In genomic region chr2:227456772-227457171, GRCh38 we compare ENCODE assay signal across 21 cellular contexts. TPM values are rescaled to one million over a fixed set of nuclear protein-coding genes. Genes with fewer than 3 reads are reported as not detected.
DNase-seq lines count a peak whose midpoint lies in the region; ATAC-seq, FAIRE-seq and TF ChIP-seq lines count a peak whose summit lies in the region.
"Had no signal": no experiment of that assay in that cellular context is flagged by ENCODE, and none has a peak within 500 bp of the region (broad histone marks: within the 10 kb centered on the region; RNA-seq: fewer than 3 reads in every experiment).

No MANE protein-coding gene starts in this region.

- no peaks in the 10 kb centered on the region for H3K9me3 ChIP-seq in hepatocyte (ENCODE audit: low read depth)
- H3K9me3 ChIP-seq: gastrocnemius medialis, thoracic aorta had no signal

- H3K36me3 Mint-ChIP-seq in activated naive CD8-positive, alpha-beta T cell treated with anti-CD3 and anti-CD28 coated beads for 36 hours: peaks cover 8% of the 10 kb centered on the region
- no peaks in the 10 kb centered on the region for H3K36me3 Mint-ChIP-seq in stimulated activated memory B cell treated with anti-CD40 and anti-IgM and Interleukin-4, amounts not matched to agents 10 μg/mL and 1 μg/mL and 100 μg/mL, for 72 hours
- H3K36me3 Mint-ChIP-seq: CD14-positive monocyte had no signal

- no peak overlapping the region for H3K4me3 ChIP-seq in hepatocyte
- H3K4me3 ChIP-seq: gastrocnemius medialis, skin epidermis, thoracic aorta had no signal

- WGBS in hepatocyte (ENCODE audit: low lambda C conversion rate, missing lambda C conversion rate): 76% methylated on average over 4 of the region's 4 CpGs

- H3K4me3 Mint-ChIP-seq in activated naive CD8-positive, alpha-beta T cell treated with anti-CD3 and anti-CD28 coated beads for 36 hours: no peak overlapping the region
- no peak overlapping the region for H3K4me3 Mint-ChIP-seq in stimulated activated memory B cell treated with anti-CD40 and anti-IgM and Interleukin-4, amounts not matched to agents 10 μg/mL and 1 μg/mL and 100 μg/mL, for 72 hours
- H3K4me3 Mint-ChIP-seq: CD14-positive monocyte; dendritic cell treated with granulocyte-macrophage colony-stimulating factor and Interleukin-4, amounts not matched to agents 40 ng/mL and 50 ng/mL, for 4 days; H9; nephron; T-helper 1 cell treated with Interleukin-12 subunit alpha and Interleukin-12 subunit beta and Interleukin-4 antibody, amounts not matched to agents 30 μg/mL and 1 μg/mL, for 36 hours had no signal

- H3K9me3 Mint-ChIP-seq in activated naive CD8-positive, alpha-beta T cell treated with anti-CD3 and anti-CD28 coated beads for 36 hours: no peaks in the 10 kb centered on the region
- no peaks in the 10 kb centered on the region for H3K9me3 Mint-ChIP-seq in stimulated activated memory B cell treated with anti-CD40 and anti-IgM and Interleukin-4, amounts not matched to agents 10 μg/mL and 1 μg/mL and 100 μg/mL, for 72 hours
- H3K9me3 Mint-ChIP-seq: CD14-positive monocyte; dendritic cell treated with granulocyte-macrophage colony-stimulating factor and Interleukin-4, amounts not matched to agents 40 ng/mL and 50 ng/mL, for 4 days; H9; nephron; T-helper 1 cell treated with Interleukin-12 subunit alpha and Interleukin-12 subunit beta and Interleukin-4 antibody, amounts not matched to agents 30 μg/mL and 1 μg/mL, for 36 hours had no signal

- H3K27me3 ChIP-seq in hepatocyte: no peaks in the 10 kb centered on the region
- H3K27me3 ChIP-seq: gastrocnemius medialis had no signal

- no peaks in the 10 kb centered on the region for H3K36me3 ChIP-seq in hepatocyte (replicated peaks; ENCODE audit: insufficient read depth, low read depth)
- H3K36me3 ChIP-seq: gastrocnemius medialis, thoracic aorta had no signal

- TF ChIP-seq CTCF in hepatocyte (IDR thresholded peaks at IDR 0.05; ENCODE audit: poor library complexity): no peak

- H3K27ac Mint-ChIP-seq in activated naive CD8-positive, alpha-beta T cell treated with anti-CD3 and anti-CD28 coated beads for 36 hours: peak overlapping the region; percentile 81
- H3K27ac Mint-ChIP-seq in stimulated activated memory B cell treated with anti-CD40 and anti-IgM and Interleukin-4, amounts not matched to agents 10 μg/mL and 1 μg/mL and 100 μg/mL, for 72 hours: peak overlapping the region; percentile 90
- H3K27ac Mint-ChIP-seq: dendritic cell treated with granulocyte-macrophage colony-stimulating factor and Interleukin-4, amounts not matched to agents 40 ng/mL and 50 ng/mL, for 4 days; nephron; T-helper 1 cell treated with Interleukin-12 subunit alpha and Interleukin-12 subunit beta and Interleukin-4 antibody, amounts not matched to agents 30 μg/mL and 1 μg/mL, for 36 hours had no signal

- no peaks in the 10 kb centered on the region for H4K20me1 ChIP-seq in hepatocyte (ENCODE audit: insufficient read depth, poor library complexity, severe bottlenecking)

- ATAC-seq in stimulated activated memory B cell treated with anti-CD40 and anti-IgM and Interleukin-4, amounts not matched to agents 10 μg/mL and 1 μg/mL and 100 μg/mL, for 72 hours: no peak
- ATAC-seq: gastrocnemius medialis had no signal

- no peak overlapping the region for H3K27ac ChIP-seq in hepatocyte
- H3K27ac ChIP-seq: gastrocnemius medialis, skin epidermis, thoracic aorta had no signal

- H3K9me2 ChIP-seq in hepatocyte (replicated peaks; ENCODE audit: insufficient read depth): no peaks in the 10 kb centered on the region

- H2AFZ ChIP-seq in hepatocyte: no peak overlapping the region

- DNase-seq in activated T-cell treated with anti-CD3 and anti-CD28 coated beads for 24 hours (ENCODE audit: low read depth) (peak; percentile 10), activated T-cell treated with anti-CD3 and anti-CD28 coated beads for 4 hours (no peak), hepatocyte (ENCODE audit: low spot score) (peak; percentile 14), DMS79 (lab: John Stamatoyannopoulos, UW) (no peak), MV-4-11 (lab: John Stamatoyannopoulos, UW) (no peak), RCC 7860 (ENCODE audit: low spot score) (no peak)
- DNase-seq in activated naive CD8-positive, alpha-beta T cell treated with anti-CD3 and anti-CD28 coated beads for 36 hours: peak; percentile 44
- DNase-seq: ACHN, activated gamma-delta T cell treated with Interleukin-2 at 50 U/mL for 16 hours, gastrocnemius medialis, H9, mesendoderm, NCI-H774, SIG-M5 had no signal

- H3K79me2 ChIP-seq in hepatocyte: no peaks in the 10 kb centered on the region

- H3K4me1 Mint-ChIP-seq in activated naive CD8-positive, alpha-beta T cell treated with anti-CD3 and anti-CD28 coated beads for 36 hours: peaks cover 72% of the 10 kb centered on the region
- peaks cover 68% of the 10 kb centered on the region for H3K4me1 Mint-ChIP-seq in stimulated activated memory B cell treated with anti-CD40 and anti-IgM and Interleukin-4, amounts not matched to agents 10 μg/mL and 1 μg/mL and 100 μg/mL, for 72 hours
- H3K4me1 Mint-ChIP-seq: nephron had no signal

- H3K27me3 Mint-ChIP-seq in activated naive CD8-positive, alpha-beta T cell treated with anti-CD3 and anti-CD28 coated beads for 36 hours: no peaks in the 10 kb centered on the region
- H3K27me3 Mint-ChIP-seq in stimulated activated memory B cell treated with anti-CD40 and anti-IgM and Interleukin-4, amounts not matched to agents 10 μg/mL and 1 μg/mL and 100 μg/mL, for 72 hours: no peaks in the 10 kb centered on the region
- H3K27me3 Mint-ChIP-seq: dendritic cell treated with granulocyte-macrophage colony-stimulating factor and Interleukin-4, amounts not matched to agents 40 ng/mL and 50 ng/mL, for 4 days had no signal

- FAIRE-seq in RCC 7860 (lab: Jason Lieb, UNC): no peak

- H3K4me1 ChIP-seq in hepatocyte (ENCODE audit: insufficient read depth): peaks cover 14% of the 10 kb centered on the region
- H3K4me1 ChIP-seq: gastrocnemius medialis had no signal

- H3K4me2 ChIP-seq in hepatocyte: no peak overlapping the region

RNA-seq across cellular contexts. Expression of gene AGFG1, which starts 15.2 kb away (rescaled TPM):
- total RNA-seq in activated naive CD8-positive, alpha-beta T cell treated with anti-CD3 and anti-CD28 coated beads for 36 hours: 100 to 1,000 TPM; 151 to 162 TPM
- 86.4 and 91.6 TPM in 2 replicates for total RNA-seq in hepatocyte
- polyA plus RNA-seq in hepatocyte: 54.4 and 62.4 TPM in 2 replicates

Comparison
In these comparisons a context has a peak if more than half of its experiments do, and no peak if none do; other contexts are left out.
1. DNase-seq: peak in activated T-cell treated with anti-CD3 and anti-CD28 coated beads for 24 hours (single experiment), activated naive CD8-positive, alpha-beta T cell treated with anti-CD3 and anti-CD28 coated beads for 36 hours (single experiment) and hepatocyte (single experiment); none in activated T-cell treated with anti-CD3 and anti-CD28 coated beads for 4 hours (single experiment), DMS79 (single experiment), MV-4-11 (single experiment) and RCC 7860 (single experiment).